ENCODE assay signal across 22 cellular contexts in genomic region chr17:57677301-57677700, GRCh38.
DNase-seq lines count a peak whose midpoint lies in the region; ATAC-seq lines count a peak whose summit lies in the region.
"Had no signal": no experiment of that assay in that cellular context is flagged by ENCODE, and none has a peak within 500 bp of the region (broad histone marks: within the 10 kb centered on the region; RNA-seq: fewer than 3 reads in every experiment).

No MANE protein-coding gene starts in this region.

- H3K27me3 ChIP-seq in Karpas-422 (ENCODE audit: low read length), result no peaks in the 10 kb centered on the region
- H3K27me3 ChIP-seq: ovary, stomach, thyroid gland had no signal

- no peak overlapping the region for H3K9ac ChIP-seq in Karpas-422 (ENCODE audit: low read length)

- H3K9me3 ChIP-seq in Karpas-422 (ENCODE audit: low read length), result no peaks in the 10 kb centered on the region
- H3K9me3 ChIP-seq: A549, ovary, stomach, thyroid gland had no signal

- no peak for ATAC-seq in central memory CD8-positive, alpha-beta T cell (replicated peaks; ENCODE audit: extremely low read depth, poor library complexity, severe bottlenecking)
- no peak for ATAC-seq in activated T-cell treated with anti-CD3 and anti-CD28 coated beads, Interleukin-2, amount 50 U/mL, for 4 hours
- ATAC-seq: A549; natural killer cell treated with Interleukin-12 subunit alpha and Interleukin-12 subunit beta and Interleukin-15 and Interleukin-18, amount 100 ng/mL, for 72 hours; Right ventricle myocardium inferior had no signal

- no peak overlapping the region for H3K27ac ChIP-seq in Karpas-422 (ENCODE audit: low read length)
- H3K27ac ChIP-seq: A549, ovary, PC-9, skin epidermis, stomach, thyroid gland had no signal

- H3K27me3 Mint-ChIP-seq in activated CD4-positive, alpha-beta T cell treated with anti-CD3 and anti-CD28 coated beads, Interleukin-2, amount 10 ng/mL, durations not matched to agents 7 days and 5 days, result no peaks in the 10 kb centered on the region
- no peaks in the 10 kb centered on the region for H3K27me3 Mint-ChIP-seq in central memory CD8-positive, alpha-beta T cell
- no peaks in the 10 kb centered on the region for H3K27me3 Mint-ChIP-seq in activated T-cell treated with anti-CD3 and anti-CD28 coated beads, Interleukin-2, amount 50 U/mL, for 4 hours (ENCODE audit: low read depth)
- H3K27me3 Mint-ChIP-seq: IgD-negative memory B cell; natural killer cell treated with Interleukin-12 subunit alpha and Interleukin-12 subunit beta and Interleukin-15 and Interleukin-18, amount 100 ng/mL, for 72 hours had no signal

- H3K4me2 ChIP-seq in Karpas-422 (ENCODE audit: low read depth, low read length, poor library complexity, severe bottlenecking), result no peak overlapping the region
- H3K4me2 ChIP-seq: A549, PC-9 had no signal

- peak; percentile 1 for DNase-seq in activated CD4-positive, alpha-beta T cell treated with anti-CD3 and anti-CD28 coated beads, Interleukin-2, amount 10 ng/mL, durations not matched to agents 7 days and 5 days
- no peak for DNase-seq in activated CD4-positive, alpha-beta T cell treated with anti-CD3 and anti-CD28 coated beads, Interleukin-2, amount 50 U/mL, for 4 hours
- peak; percentile 84 for DNase-seq in NCI-H1105 treated with DMSO at 0.1 percent for 48 hours (lab: John Stamatoyannopoulos, UW)
- DNase-seq in central memory CD8-positive, alpha-beta T cell (ENCODE audit: low spot score in 2 of 2), result peak in 1 of 2 donors; percentile 4
- peak; percentile 8 for DNase-seq in stimulated activated CD8-positive, alpha-beta memory T cell treated with anti-CD3 and anti-CD28 coated beads, Interleukin-4, amount 100 ng/mL, for 48 hours
- no peak for DNase-seq in GF-D8 (lab: John Stamatoyannopoulos, UW)
- no peak for DNase-seq in activated T-cell treated with anti-CD3 and anti-CD28 coated beads, Interleukin-2, amount 50 U/mL, for 4 hours
- DNase-seq in Karpas-422, result no peak
- DNase-seq: activated effector memory CD4-positive, alpha-beta T cell treated with Interleukin-2 at 50 U/mL for 16 hours; cerebellar nuclear complex; NCI-H1092; NCI-H345; NK-92 treated with Interleukin-12 subunit alpha and Interleukin-12 subunit beta, amount 100 ng/mL, for 24 hours; ovary; PC-9; stomach; thyroid gland had no signal

- H4K20me1 ChIP-seq in Karpas-422 (ENCODE audit: insufficient read depth, low read depth, low read length), result no peaks in the 10 kb centered on the region

- no peak overlapping the region for H3K4me3 ChIP-seq in Karpas-422 (ENCODE audit: low read length)
- H3K4me3 ChIP-seq: A549, ovary, PC-9, skin epidermis, stomach, thyroid gland had no signal

- peaks cover 3% of the 10 kb centered on the region for H3K36me3 Mint-ChIP-seq in activated CD4-positive, alpha-beta T cell treated with anti-CD3 and anti-CD28 coated beads, Interleukin-2, amount 10 ng/mL, durations not matched to agents 7 days and 5 days (ENCODE audit: low read depth)
- H3K36me3 Mint-ChIP-seq in central memory CD8-positive, alpha-beta T cell (ENCODE audit: insufficient read depth), result peaks cover 9% of the 10 kb centered on the region
- peaks cover 22% of the 10 kb centered on the region for H3K36me3 Mint-ChIP-seq in activated T-cell treated with anti-CD3 and anti-CD28 coated beads, Interleukin-2, amount 50 U/mL, for 4 hours (ENCODE audit: insufficient read depth)
- H3K36me3 Mint-ChIP-seq: natural killer cell treated with Interleukin-12 subunit alpha and Interleukin-12 subunit beta and Interleukin-15 and Interleukin-18, amount 100 ng/mL, for 72 hours had no signal

- no peak overlapping the region for H3K4me3 Mint-ChIP-seq in activated CD4-positive, alpha-beta T cell treated with anti-CD3 and anti-CD28 coated beads, Interleukin-2, amount 10 ng/mL, durations not matched to agents 7 days and 5 days
- no peak overlapping the region for H3K4me3 Mint-ChIP-seq in central memory CD8-positive, alpha-beta T cell
- H3K4me3 Mint-ChIP-seq in activated T-cell treated with anti-CD3 and anti-CD28 coated beads, Interleukin-2, amount 50 U/mL, for 4 hours, result no peak overlapping the region
- H3K4me3 Mint-ChIP-seq: IgD-negative memory B cell; natural killer cell treated with Interleukin-12 subunit alpha and Interleukin-12 subunit beta and Interleukin-15 and Interleukin-18, amount 100 ng/mL, for 72 hours had no signal

- peaks cover 5% of the 10 kb centered on the region for H3K4me1 ChIP-seq in Karpas-422 (ENCODE audit: low read length)
- H3K4me1 ChIP-seq: thyroid gland had no signal

- H2AFZ ChIP-seq in Karpas-422 (ENCODE audit: low read length), result no peak overlapping the region
- H2AFZ ChIP-seq: PC-9 had no signal

- POLR2A ChIA-PET in activated CD4-positive, alpha-beta T cell treated with anti-CD3 and anti-CD28 coated beads, Interleukin-2, amount 10 ng/mL, durations not matched to agents 7 days and 5 days (lab: Charles Lee), result no interaction called here

- peaks cover 10% of the 10 kb centered on the region for H3K79me2 ChIP-seq in Karpas-422 (ENCODE audit: low read length)

- peaks cover 35% of the 10 kb centered on the region for H3K36me3 ChIP-seq in Karpas-422 (ENCODE audit: insufficient read depth, low read length)
- H3K36me3 ChIP-seq: ovary, thyroid gland had no signal

- H3K4me1 Mint-ChIP-seq in activated CD4-positive, alpha-beta T cell treated with anti-CD3 and anti-CD28 coated beads, Interleukin-2, amount 10 ng/mL, durations not matched to agents 7 days and 5 days, result peaks cover 8% of the 10 kb centered on the region
- H3K4me1 Mint-ChIP-seq in central memory CD8-positive, alpha-beta T cell, result peaks cover 10% of the 10 kb centered on the region
- peaks cover 6% of the 10 kb centered on the region for H3K4me1 Mint-ChIP-seq in activated T-cell treated with anti-CD3 and anti-CD28 coated beads, Interleukin-2, amount 50 U/mL, for 4 hours (ENCODE audit: low read depth)
- H3K4me1 Mint-ChIP-seq: IgD-negative memory B cell had no signal

- no peaks in the 10 kb centered on the region for H3K9me3 Mint-ChIP-seq in activated CD4-positive, alpha-beta T cell treated with anti-CD3 and anti-CD28 coated beads, Interleukin-2, amount 10 ng/mL, durations not matched to agents 7 days and 5 days
- no peaks in the 10 kb centered on the region for H3K9me3 Mint-ChIP-seq in central memory CD8-positive, alpha-beta T cell
- no peaks in the 10 kb centered on the region for H3K9me3 Mint-ChIP-seq in activated T-cell treated with anti-CD3 and anti-CD28 coated beads, Interleukin-2, amount 50 U/mL, for 4 hours
- H3K9me3 Mint-ChIP-seq: IgD-negative memory B cell; natural killer cell treated with Interleukin-12 subunit alpha and Interleukin-12 subunit beta and Interleukin-15 and Interleukin-18, amount 100 ng/mL, for 72 hours had no signal

- CTCF ChIA-PET in activated CD4-positive, alpha-beta T cell treated with anti-CD3 and anti-CD28 coated beads, Interleukin-2, amount 10 ng/mL, durations not matched to agents 7 days and 5 days (lab: Charles Lee), result interaction anchor here (0.6 to 1.6 kb wide), 2 partner anchors 83 to 434 kb away, joined by 3 to 4 read pairs; no protein-coding TSS in a partner anchor

- H3K27ac Mint-ChIP-seq in activated CD4-positive, alpha-beta T cell treated with anti-CD3 and anti-CD28 coated beads, Interleukin-2, amount 10 ng/mL, durations not matched to agents 7 days and 5 days, result no peak overlapping the region
- H3K27ac Mint-ChIP-seq in central memory CD8-positive, alpha-beta T cell (ENCODE audit: low read depth), result peak overlapping the region; percentile 69
- H3K27ac Mint-ChIP-seq: IgD-negative memory B cell had no signal

- H3K9me2 ChIP-seq in Karpas-422 (replicated peaks; ENCODE audit: insufficient read depth, low read length), result no peaks in the 10 kb centered on the region

Comparison
In these comparisons a context has a peak if more than half of its experiments do, and no peak if none do; other contexts are left out.
1. DNase-seq: peak in activated CD4-positive, alpha-beta T cell treated with anti-CD3 and anti-CD28 coated beads, Interleukin-2, amount 10 ng/mL, durations not matched to agents 7 days and 5 days (single experiment), NCI-H1105 treated with DMSO at 0.1 percent for 48 hours (single experiment) and stimulated activated CD8-positive, alpha-beta memory T cell treated with anti-CD3 and anti-CD28 coated beads, Interleukin-4, amount 100 ng/mL, for 48 hours (single experiment); none in activated CD4-positive, alpha-beta T cell treated with anti-CD3 and anti-CD28 coated beads, Interleukin-2, amount 50 U/mL, for 4 hours (0 of 2), GF-D8 (single experiment), activated T-cell treated with anti-CD3 and anti-CD28 coated beads, Interleukin-2, amount 50 U/mL, for 4 hours (single experiment) and Karpas-422 (single experiment).